Comparison of ENCODE assay signal across 1 cellular context in the genomic region with DNA sequence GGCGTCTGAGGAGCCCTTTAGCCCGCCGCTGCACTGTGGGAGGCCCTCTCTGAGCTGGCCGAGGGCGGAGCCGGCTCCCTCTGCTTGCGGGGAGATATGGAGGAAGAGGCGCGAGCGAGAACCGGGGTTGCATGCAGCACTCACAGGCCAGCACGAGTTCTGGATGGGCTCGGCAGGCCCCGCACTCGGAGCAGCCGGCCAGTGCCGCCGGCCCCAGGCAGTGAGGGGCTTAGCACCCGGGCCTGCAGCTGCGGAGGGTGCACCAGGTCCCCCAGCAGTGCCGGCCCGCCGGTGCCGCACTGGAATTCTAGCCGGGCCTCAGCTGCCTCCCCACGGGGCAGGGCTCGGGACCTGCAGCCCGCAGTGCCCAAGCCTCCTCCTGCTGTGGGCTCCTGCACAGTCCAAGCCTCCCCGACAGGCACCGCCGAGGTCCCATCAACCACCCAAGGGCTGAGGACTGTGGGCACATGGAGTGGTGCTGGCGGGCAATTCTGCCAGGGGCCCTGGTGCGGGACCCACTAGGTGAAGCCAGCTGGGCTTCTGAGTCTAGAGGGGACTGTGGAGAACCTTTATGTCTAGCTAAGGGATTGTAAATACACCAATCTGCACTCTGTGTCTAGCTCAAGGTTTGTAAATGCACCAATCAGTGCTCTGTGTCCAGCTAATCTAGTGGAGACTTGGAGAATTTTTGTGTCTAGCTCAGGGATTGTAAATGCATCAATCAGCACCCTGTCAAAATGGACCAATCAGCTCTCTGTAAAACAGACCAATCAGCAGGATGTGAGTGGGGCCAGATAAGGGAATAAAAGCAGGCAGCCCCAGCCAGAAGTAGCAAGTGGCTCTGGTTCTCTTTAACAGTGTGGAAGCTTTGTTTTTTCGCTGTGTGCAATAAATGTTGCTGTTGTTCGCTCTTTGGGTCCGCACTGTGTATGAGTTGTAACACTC.
TF ChIP-seq lines count a peak whose summit lies in the region.

No MANE protein-coding gene starts in this region.

TF ChIP-seq in HEK293T, 16 proteins besides CTCF, POLR2A, EP300 and RAD21:
- TF ChIP-seq PKNOX1 (IDR thresholded peaks at IDR 0.05) (peak; percentile 86), BHLHE40 (IDR thresholded peaks at IDR 0.05; ENCODE audit: borderline replicate concordance) (no peak)
